17 cellular contexts compared by ENCODE assay signal in the genomic region with DNA sequence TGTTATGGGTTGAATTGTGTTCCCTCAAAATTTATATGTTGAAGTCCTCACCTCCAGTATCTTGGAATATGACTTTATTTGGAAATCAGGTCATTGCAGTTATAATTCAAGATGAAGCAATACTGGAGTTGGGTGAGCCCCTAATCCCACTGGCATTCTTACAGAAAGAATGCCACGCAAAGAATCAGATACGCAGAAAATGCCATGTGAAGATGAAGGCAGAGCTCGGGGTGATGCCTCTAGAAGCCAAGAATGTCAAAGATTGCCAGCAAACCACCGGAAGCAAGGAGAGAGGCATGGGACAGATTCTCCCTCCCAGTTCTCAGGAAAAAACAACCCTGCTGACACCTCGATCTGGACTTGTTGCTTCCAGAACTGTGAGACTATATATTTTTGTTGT.
DNase-seq lines count a peak whose midpoint lies in the region; ATAC-seq and TF ChIP-seq lines count a peak whose summit lies in the region.
"Had no signal": no experiment of that assay in that cellular context is flagged by ENCODE, and none has a peak within 500 bp of the region (broad histone marks: within the 10 kb centered on the region; RNA-seq: fewer than 3 reads in every experiment).

No MANE protein-coding gene starts in this region.

- no peaks in the 10 kb centered on the region for H3K79me2 ChIP-seq in hepatocyte

- DNase-seq in amniotic epithelial cell (ENCODE audit: low read depth) (peak; percentile 81), hepatocyte (ENCODE audit: low spot score) (no peak), neural crest cell (ENCODE audit: low read depth, low spot score) (no peak), substantia nigra (lab: John Stamatoyannopoulos, UW) (no peak), EL (no peak)
- no peak for DNase-seq in activated naive CD4-positive, alpha-beta T cell treated with anti-CD3 and anti-CD28 coated beads, Interleukin-2, amount 50 U/mL, for 72 hours (ENCODE audit: low spot score in 2 of 2)
- DNase-seq: BE2C; CD4-positive, alpha-beta memory T cell; COR-L47; DND-41; GF-D8; HCEC 1CT; HFFc6; IMR-90 had no signal

- H3K36me3 Mint-ChIP-seq in neural crest cell (ENCODE audit: low read depth) = peaks cover 6% of the 10 kb centered on the region
- peaks cover 0 to 6% of the 10 kb centered on the region in 2 donors for H3K36me3 Mint-ChIP-seq in activated naive CD4-positive, alpha-beta T cell treated with anti-CD3 and anti-CD28 coated beads, Interleukin-2, amount 50 U/mL, for 72 hours
- H3K36me3 Mint-ChIP-seq in activated T-helper 17 cell treated with anti-CD3 and anti-CD28 coated beads, Interleukin-2, amount 50 U/mL, for 72 hours (ENCODE audit: low read depth) = no peaks in the 10 kb centered on the region
- H3K36me3 Mint-ChIP-seq: CD4-positive, alpha-beta memory T cell had no signal

- no peak for ATAC-seq in activated naive CD4-positive, alpha-beta T cell treated with anti-CD3 and anti-CD28 coated beads, Interleukin-2, amount 50 U/mL, for 72 hours
- no peak for ATAC-seq in activated T-helper 17 cell treated with anti-CD3 and anti-CD28 coated beads, Interleukin-2, amount 50 U/mL, for 72 hours (replicated peaks)
- ATAC-seq: A549 had no signal

- H3K27me3 Mint-ChIP-seq in neural crest cell (ENCODE audit: low read depth) = no peaks in the 10 kb centered on the region
- no peaks in the 10 kb centered on the region for H3K27me3 Mint-ChIP-seq in activated T-helper 17 cell treated with anti-CD3 and anti-CD28 coated beads, Interleukin-2, amount 50 U/mL, for 72 hours

- no peaks in the 10 kb centered on the region for H3K36me3 ChIP-seq in hepatocyte (replicated peaks; ENCODE audit: insufficient read depth, low read depth)
- H3K36me3 ChIP-seq: BE2C had no signal

- no peak overlapping the region for H2AFZ ChIP-seq in hepatocyte

- peaks cover 8% of the 10 kb centered on the region for H3K9me3 Mint-ChIP-seq in neural crest cell
- H3K9me3 Mint-ChIP-seq in activated naive CD4-positive, alpha-beta T cell treated with anti-CD3 and anti-CD28 coated beads, Interleukin-2, amount 50 U/mL, for 72 hours = peaks cover 4 to 5% of the 10 kb centered on the region in 2 donors
- H3K9me3 Mint-ChIP-seq in activated T-helper 17 cell treated with anti-CD3 and anti-CD28 coated beads, Interleukin-2, amount 50 U/mL, for 72 hours = no peaks in the 10 kb centered on the region

- TF ChIP-seq CTCF in hepatocyte (IDR thresholded peaks at IDR 0.05; ENCODE audit: poor library complexity) = no peak
- TF ChIP-seq CTCF in neural crest cell (conservative IDR thresholded peaks at IDR 0.05) = no peak

- 70% methylated on average over 5 of the region's 5 CpGs for WGBS in hepatocyte (ENCODE audit: low lambda C conversion rate, missing lambda C conversion rate)

- no peaks in the 10 kb centered on the region for H3K27me3 ChIP-seq in hepatocyte
- H3K27me3 ChIP-seq: BE2C had no signal

- H3K9me3 ChIP-seq in hepatocyte (ENCODE audit: low read depth) = no peaks in the 10 kb centered on the region
- H3K9me3 ChIP-seq: A549, BE2C had no signal

- H3K27ac Mint-ChIP-seq in neural crest cell (ENCODE audit: unreplicated experiment) = peak overlapping the region; percentile 36
- H3K27ac Mint-ChIP-seq in activated naive CD4-positive, alpha-beta T cell treated with anti-CD3 and anti-CD28 coated beads, Interleukin-2, amount 50 U/mL, for 72 hours = no peak overlapping the region
- H3K27ac Mint-ChIP-seq in activated T-helper 17 cell treated with anti-CD3 and anti-CD28 coated beads, Interleukin-2, amount 50 U/mL, for 72 hours = no peak overlapping the region
- H3K27ac Mint-ChIP-seq: CD4-positive, alpha-beta memory T cell; HFFc6 had no signal

- peaks cover 44% of the 10 kb centered on the region for H3K4me1 Mint-ChIP-seq in neural crest cell
- H3K4me1 Mint-ChIP-seq in activated T-helper 17 cell treated with anti-CD3 and anti-CD28 coated beads, Interleukin-2, amount 50 U/mL, for 72 hours = no peaks in the 10 kb centered on the region
- H3K4me1 Mint-ChIP-seq: CD4-positive, alpha-beta memory T cell had no signal

- no peaks in the 10 kb centered on the region for H4K20me1 ChIP-seq in hepatocyte (ENCODE audit: insufficient read depth, poor library complexity, severe bottlenecking)

- no peak overlapping the region for H3K4me2 ChIP-seq in hepatocyte
- H3K4me2 ChIP-seq: A549 had no signal

- H3K9me2 ChIP-seq in hepatocyte (replicated peaks; ENCODE audit: insufficient read depth) = no peaks in the 10 kb centered on the region

- no peak overlapping the region for H3K4me3 ChIP-seq in hepatocyte
- H3K4me3 ChIP-seq: A549 had no signal

- H3K4me3 Mint-ChIP-seq in neural crest cell = no peak overlapping the region
- no peak overlapping the region for H3K4me3 Mint-ChIP-seq in activated T-helper 17 cell treated with anti-CD3 and anti-CD28 coated beads, Interleukin-2, amount 50 U/mL, for 72 hours
- H3K4me3 Mint-ChIP-seq: CD4-positive, alpha-beta memory T cell; HFFc6 had no signal

- H3K4me1 ChIP-seq in hepatocyte (ENCODE audit: insufficient read depth) = peaks cover 14% of the 10 kb centered on the region
- H3K4me1 ChIP-seq: A549, BE2C had no signal

- peak overlapping the region; percentile 41 for H3K27ac ChIP-seq in hepatocyte
- no peak overlapping the region for H3K27ac ChIP-seq in substantia nigra (ENCODE audit: low read depth, low read length, poor library complexity, severe bottlenecking)
- H3K27ac ChIP-seq: A549, C4-2B had no signal
